ENCODE assay signal across 17 cellular contexts in genomic region chr9:71524996-71525580, GRCh38.
A peak's percentile ranks its signal among the peaks of the same experiment; 100 is the strongest.
DNase-seq lines count a peak whose midpoint lies in the region; ATAC-seq and TF ChIP-seq lines count a peak whose summit lies in the region.
"Had no signal": no experiment of that assay in that cellular context is flagged by ENCODE, and none has a peak within 500 bp of the region (broad histone marks: within the 10 kb centered on the region; RNA-seq: fewer than 3 reads in every experiment).

No MANE protein-coding gene starts in this region.

- TF ChIP-seq CTCF in IMR-90 (conservative IDR thresholded peaks at IDR 0.05; ENCODE audit: low read depth, low read length), result no peak
- TF ChIP-seq CTCF in spleen (IDR thresholded peaks at IDR 0.05 in 8 of 11, conservative IDR thresholded peaks at IDR 0.05 in 3 of 11), result no peak

- intact Hi-C loops in IMR-90 (cut with micrococcal nuclease), result loop anchor here (10.0 kb wide), 1 partner anchor 60 kb away; no protein-coding TSS in a partner anchor
- intact Hi-C loops in spleen (cut with DNase I; ENCODE audit: low total_unique reads), result no loop called here

- no peak overlapping the region for H3K4ac ChIP-seq in IMR-90 (ENCODE audit: low read depth, low read length)

- H3K27ac ChIP-seq in IMR-90 (ENCODE audit: insufficient read depth, low read length) (no peak overlapping the region), spleen (no peak overlapping the region)

- no peak for TF ChIP-seq POLR2A in IMR-90 (IDR thresholded peaks at IDR 0.05; ENCODE audit: low read depth, low read length)
- TF ChIP-seq POLR2A in spleen (IDR thresholded peaks at IDR 0.05), result no peak

- no peak overlapping the region for H3K9ac ChIP-seq in IMR-90 (ENCODE audit: low read depth, low read length)

- DNase-seq in IMR-90 (no peak), spleen (peak; percentile 73), amniotic stem cell (lab: John Stamatoyannopoulos, UW) (no peak), NCI-H524 treated with DMSO at 0.1 percent for 48 hours (lab: John Stamatoyannopoulos, UW) (no peak), putamen (ENCODE audit: low spot score) (no peak)
- DNase-seq: AML-193, COR-L47, GF-D8, H7, KG1, NCI-H1048, NCI-H146, NCI-H2081 treated with DMSO at 0.1 percent for 48 hours, NCI-H510A treated with DMSO at 0.1 percent for 48 hours, SIG-M5 had no signal

- POLR2A ChIA-PET in IMR-90 (lab: Charles Lee; ENCODE audit: unreplicated experiment), result no interaction called here

- peak overlapping the region; percentile 43 for H2AFZ ChIP-seq in IMR-90 (replicated peaks; ENCODE audit: low read length, poor library complexity)

- H2BK5ac ChIP-seq in IMR-90 (ENCODE audit: low read depth, low read length, poor library complexity, severe bottlenecking), result no peak overlapping the region

- H3K79me1 ChIP-seq in IMR-90 (ENCODE audit: low read depth in 1 of 2, low read length in 2 of 2), result no peaks in the 10 kb centered on the region

- no peak overlapping the region for H4K8ac ChIP-seq in IMR-90 (ENCODE audit: low read depth in 2 of 2, low read length in 2 of 2)

- H4K91ac ChIP-seq in IMR-90 (ENCODE audit: insufficient read depth, low read depth, low read length), result no peak overlapping the region

- H3K27me3 ChIP-seq in IMR-90 (ENCODE audit: control insufficient read depth, insufficient read depth, low read length) (no peaks in the 10 kb centered on the region), spleen (replicated peaks in 1 of 7) (no peaks in the 10 kb centered on the region)

- BruUV-seq in IMR-90 (replicated peaks; lab: Mats Ljungman, UMichigan), result no TSS peak

- no peak overlapping the region for H2BK20ac ChIP-seq in IMR-90 (ENCODE audit: low read depth, low read length)

- H2BK15ac ChIP-seq in IMR-90 (ENCODE audit: low read depth, low read length), result no peak overlapping the region

- no peak overlapping the region for H3K23ac ChIP-seq in IMR-90 (ENCODE audit: low read depth, low read length)

- dilution Hi-C loops in IMR-90 (cut with HindIII; ENCODE audit: low sequenced_read_pairs, unreplicated experiment), result no loop called here

- H3K4me1 ChIP-seq in IMR-90 (ENCODE audit: control insufficient read depth, insufficient read depth, low read length), result no peaks in the 10 kb centered on the region
- no peaks in the 10 kb centered on the region for H3K4me1 ChIP-seq in spleen

- H3K4me2 ChIP-seq in IMR-90 (ENCODE audit: low read depth, low read length), result no peak overlapping the region

- ATAC-seq in GM18511 (IDR thresholded peaks at IDR 0.05; ENCODE audit: unreplicated experiment) (peak; percentile 87), HG02759 (IDR thresholded peaks at IDR 0.05; ENCODE audit: unreplicated experiment) (peak; percentile 39), IMR-90 (ENCODE audit: low read depth) (no peak)

- H2AK5ac ChIP-seq in IMR-90 (ENCODE audit: low read depth, low read length), result no peak overlapping the region

- CTCF ChIA-PET in IMR-90 (lab: Yijun Ruan, JAX), result no interaction called here

- no peak overlapping the region for H3K18ac ChIP-seq in IMR-90 (ENCODE audit: low read depth, low read length)

- TF ChIP-seq RAD21 in IMR-90 (IDR thresholded peaks at IDR 0.05; ENCODE audit: low read length), result no peak

- H3K9me3 ChIP-seq in IMR-90 (ENCODE audit: control insufficient read depth, insufficient read depth, low read length), result no peaks in the 10 kb centered on the region
- no peaks in the 10 kb centered on the region for H3K9me3 ChIP-seq in spleen

- H3K36me3 ChIP-seq in IMR-90 (ENCODE audit: control insufficient read depth, insufficient read depth, low read length), result no peaks in the 10 kb centered on the region
- no peaks in the 10 kb centered on the region for H3K36me3 ChIP-seq in spleen

- H4K5ac ChIP-seq in IMR-90 (ENCODE audit: low read depth, low read length), result no peak overlapping the region

- 93% methylated on average over 5 of the region's 16 CpGs; no CpG with 5 or more reads in 1 of the 2 experiments for WGBS in IMR-90 (ENCODE audit: extremely low coverage in 2 of 2, insufficient read length in 1 of 2), 2 experiments
- WGBS in spleen, 5 donors, result 85 to 92% (median 90%) methylated on average over 16 of the region's 16 CpGs

- no peak overlapping the region for H3K14ac ChIP-seq in IMR-90 (replicated peaks; ENCODE audit: low read depth, low read length)

- no peak overlapping the region for H3K4me3 ChIP-seq in IMR-90 (ENCODE audit: insufficient read depth, low read depth, low read length)
- H3K4me3 ChIP-seq in spleen, result no peak overlapping the region

- H4K20me1 ChIP-seq in IMR-90 (ENCODE audit: insufficient read depth, low read length), result no peaks in the 10 kb centered on the region

- H3K9me1 ChIP-seq in IMR-90 (ENCODE audit: insufficient read depth, low read length), result no peaks in the 10 kb centered on the region

- no peak overlapping the region for H2BK120ac ChIP-seq in IMR-90 (ENCODE audit: low read depth, low read length)

- H2AK9ac ChIP-seq in IMR-90 (replicated peaks; ENCODE audit: low read depth, low read length, poor library complexity), result no peak overlapping the region

- no peak overlapping the region for H3K56ac ChIP-seq in IMR-90 (ENCODE audit: extremely low read depth, insufficient read depth, low read length)

- in situ Hi-C loops in IMR-90 (cut with MboI; ENCODE audit: low sequenced_read_pairs), result no loop called here

TF ChIP-seq in IMR-90, 13 proteins besides CTCF, POLR2A, EP300 and RAD21:
- TF ChIP-seq BHLHE40 (IDR thresholded peaks at IDR 0.05; ENCODE audit: low read depth, low read length) (no peak), SMC3 (IDR thresholded peaks at IDR 0.05; ENCODE audit: low read depth, low read length) (no peak), MAZ (IDR thresholded peaks at IDR 0.05; ENCODE audit: borderline replicate concordance, low read depth, low read length) (no peak), RFX5 (IDR thresholded peaks at IDR 0.05; ENCODE audit: low read depth, low read length) (no peak)
